In the genomic region with DNA sequence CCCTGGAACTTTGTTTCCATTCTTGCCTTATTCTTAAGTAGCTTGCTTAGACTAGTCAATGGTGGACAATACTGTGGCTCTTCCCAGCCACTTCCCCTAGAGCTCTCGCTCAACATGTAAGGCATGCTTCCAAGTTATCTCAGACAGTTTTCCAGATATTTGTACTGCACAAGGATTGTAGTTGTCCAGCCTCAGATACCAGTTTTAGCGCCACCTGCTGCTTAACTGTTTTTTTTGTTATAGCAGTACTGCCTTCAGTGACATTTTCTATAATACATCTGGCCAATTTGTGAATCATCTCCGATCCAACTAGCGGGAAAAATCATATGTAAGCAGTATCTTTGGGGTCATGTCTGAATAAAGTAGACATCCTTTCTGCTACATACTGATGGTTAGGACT, we compare ENCODE assay signal across 7 cellular contexts.
A peak's percentile ranks its signal among the peaks of the same experiment; 100 is the strongest.
DNase-seq lines count a peak whose midpoint lies in the region; ATAC-seq, FAIRE-seq and TF ChIP-seq lines count a peak whose summit lies in the region.

No MANE protein-coding gene starts in this region.

- ATAC-seq in HG02588 (IDR thresholded peaks at IDR 0.05; ENCODE audit: unreplicated experiment) = peak; percentile 51
- ATAC-seq in right cardiac atrium = peak; percentile 65 to 73
- no peak for ATAC-seq in gastroesophageal sphincter
- ATAC-seq in HG03039 (IDR thresholded peaks at IDR 0.05; ENCODE audit: unreplicated experiment) = no peak

- no peak for FAIRE-seq in urothelium cell line (lab: Jason Lieb, UNC)

- no peak overlapping the region for H3K4me3 ChIP-seq in SJCRH30
- no peak overlapping the region for H3K4me3 ChIP-seq in right cardiac atrium (ENCODE audit: low read length)
- H3K4me3 ChIP-seq in gastroesophageal sphincter = no peak overlapping the region

- no peaks in the 10 kb centered on the region for H3K27me3 ChIP-seq in SJCRH30
- no peaks in the 10 kb centered on the region for H3K27me3 ChIP-seq in right cardiac atrium (ENCODE audit: control insufficient read depth, insufficient read depth)
- H3K27me3 ChIP-seq in gastroesophageal sphincter = no peaks in the 10 kb centered on the region

- H3K36me3 ChIP-seq in SJCRH30 (no peaks in the 10 kb centered on the region), gastroesophageal sphincter (no peaks in the 10 kb centered on the region)

- DNase-seq in GM04504 (ENCODE audit: low read depth) (peak; percentile 47), SJCRH30 (peak; percentile 14 to 51), right cardiac atrium (peak in 1 of 3 donors; percentile 10), urothelium cell line (ENCODE audit: low spot score) (peak; percentile 33)

- H3K9me3 ChIP-seq in SJCRH30 (replicated peaks) = no peaks in the 10 kb centered on the region
- no peaks in the 10 kb centered on the region for H3K9me3 ChIP-seq in right cardiac atrium (ENCODE audit: control insufficient read depth, low read length)
- H3K9me3 ChIP-seq in gastroesophageal sphincter = no peaks in the 10 kb centered on the region

- intact Hi-C loops in right cardiac atrium (cut with DNase I) = no loop called here

- no peak for TF ChIP-seq EP300 in gastroesophageal sphincter (IDR thresholded peaks at IDR 0.05)

- H3K27ac ChIP-seq in SJCRH30 = no peak overlapping the region
- H3K27ac ChIP-seq in right cardiac atrium (ENCODE audit: low read length) = no peak overlapping the region
- no peak overlapping the region for H3K27ac ChIP-seq in gastroesophageal sphincter

- TF ChIP-seq POLR2A in gastroesophageal sphincter (IDR thresholded peaks at IDR 0.05) = no peak

- WGBS in right cardiac atrium = 41% methylated on average over 4 of the region's 4 CpGs
- WGBS in gastroesophageal sphincter (ENCODE audit: low coverage in 1 of 2), 2 donors = 43 to 80% methylated on average over 2 to 4 of the region's 4 CpGs

- TF ChIP-seq CTCF in gastroesophageal sphincter (IDR thresholded peaks at IDR 0.05) = peak in 2 of 4 experiments; percentile 20 to 38

- no peaks in the 10 kb centered on the region for H3K4me1 ChIP-seq in SJCRH30
- no peaks in the 10 kb centered on the region for H3K4me1 ChIP-seq in right cardiac atrium (ENCODE audit: control insufficient read depth, insufficient read depth, low read length)
- no peaks in the 10 kb centered on the region for H3K4me1 ChIP-seq in gastroesophageal sphincter

Comparison
In these comparisons a context has a peak if more than half of its experiments do, and no peak if none do; other contexts are left out.
1. ATAC-seq: peak in HG02588 (single experiment) and right cardiac atrium (2 of 2); none in gastroesophageal sphincter (single experiment) and HG03039 (single experiment).